ENCODE assay signal across 10 cellular contexts in the genomic region with DNA sequence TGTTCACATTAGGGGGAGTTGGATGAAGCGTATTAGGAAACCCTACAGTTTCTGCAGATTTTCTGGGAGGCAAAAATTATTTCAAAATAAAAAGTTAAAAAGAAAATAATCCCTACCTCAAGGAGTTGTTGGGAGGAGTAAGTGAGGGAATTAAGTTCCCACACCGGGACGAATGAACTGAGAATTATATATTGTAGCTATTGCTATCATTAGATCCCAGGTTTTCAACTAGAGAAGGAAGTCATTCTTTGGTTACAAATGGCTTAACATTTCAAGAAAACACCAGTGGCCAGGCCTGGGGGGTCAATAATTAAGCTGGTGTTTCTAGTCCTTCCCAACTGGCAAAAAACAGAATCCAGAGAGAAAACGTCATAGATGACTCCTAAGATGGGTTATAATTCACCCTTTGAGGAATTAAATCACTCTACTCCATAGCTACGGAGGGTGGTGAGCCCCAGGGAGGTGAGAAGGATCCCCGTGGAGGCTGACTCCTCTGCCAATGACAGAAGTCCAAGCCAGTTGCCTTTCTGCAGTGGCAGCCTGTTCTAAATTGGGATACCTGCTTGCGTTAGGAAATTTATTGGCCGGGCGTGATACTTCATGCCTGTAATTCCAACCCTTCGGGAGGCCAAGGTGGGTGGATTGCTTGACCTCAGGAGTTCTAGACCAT. TPM values are rescaled to one million over a fixed set of nuclear protein-coding genes. Genes with fewer than 3 reads are reported as not detected.
DNase-seq lines count a peak whose midpoint lies in the region; ATAC-seq and TF ChIP-seq lines count a peak whose summit lies in the region.
"Had no signal": no experiment of that assay in that cellular context is flagged by ENCODE, and none has a peak within 500 bp of the region (broad histone marks: within the 10 kb centered on the region; RNA-seq: fewer than 3 reads in every experiment).

No MANE protein-coding gene starts in this region.

- H3K36me3 ChIP-seq in breast epithelium (no peaks in the 10 kb centered on the region), right lobe of liver (peaks cover 0 to 30% (median 14%) of the 10 kb centered on the region in 4 donors), vagina (peaks cover 0 to 23% of the 10 kb centered on the region in 2 donors)

- H3K9me3 ChIP-seq in breast epithelium (no peaks in the 10 kb centered on the region), right lobe of liver (no peaks in the 10 kb centered on the region), vagina (no peaks in the 10 kb centered on the region)

- H3K4me1 ChIP-seq in breast epithelium (peaks cover 0 to 4% of the 10 kb centered on the region in 2 donors), right lobe of liver (peaks cover 0 to 13% (median 0%) of the 10 kb centered on the region in 4 donors), vagina (peaks cover 28% of the 10 kb centered on the region)

- TF ChIP-seq POLR2A in breast epithelium (IDR thresholded peaks at IDR 0.05) (no peak), right lobe of liver (IDR thresholded peaks at IDR 0.05) (no peak), vagina (IDR thresholded peaks at IDR 0.05) (no peak)

- peak overlapping the region; percentile 84 to 88 for H3K27ac ChIP-seq in breast epithelium
- peak overlapping the region in 2 of 3 donors; percentile 20 to 65 for H3K27ac ChIP-seq in right lobe of liver
- H3K27ac ChIP-seq in vagina: peak overlapping the region; percentile 69

- TF ChIP-seq CTCF in breast epithelium (IDR thresholded peaks at IDR 0.05): no peak
- TF ChIP-seq CTCF in right lobe of liver (IDR thresholded peaks at IDR 0.05): no peak
- no peak for TF ChIP-seq CTCF in vagina (IDR thresholded peaks at IDR 0.05)

- intact Hi-C loops in Right ventricle myocardium superior (cut with DNase I): no loop called here
- intact Hi-C loops in left cardiac atrium (cut with DNase I): no loop called here
- intact Hi-C loops in breast epithelium (cut with DNase I; ENCODE audit: low total_unique reads): loop anchor here (5.0 kb wide), 1 partner anchor 1619 kb away; no protein-coding TSS in a partner anchor
- intact Hi-C loops in right lobe of liver (cut with DNase I): no loop called here
- intact Hi-C loops in vagina (cut with DNase I): no loop called here
- intact Hi-C loops in left colon (cut with DNase I, micrococcal nuclease): no loop called here

- WGBS in right lobe of liver (ENCODE audit: insufficient coverage, low coverage, low lambda C conversion rate, missing lambda C conversion rate): 45% methylated on average over 10 of the region's 10 CpGs

- H3K4me3 ChIP-seq in breast epithelium (no peak overlapping the region), right lobe of liver (no peak overlapping the region), vagina (no peak overlapping the region)
- H3K4me3 ChIP-seq: lung had no signal

- ATAC-seq in Right ventricle myocardium superior (ENCODE audit: poor library complexity): peak; percentile 28
- ATAC-seq in left cardiac atrium: no peak
- ATAC-seq in right lobe of liver: no peak
- no peak for ATAC-seq in left colon

- H3K27me3 ChIP-seq in breast epithelium (no peaks in the 10 kb centered on the region), right lobe of liver (no peaks in the 10 kb centered on the region), vagina (no peaks in the 10 kb centered on the region)

- DNase-seq in Right ventricle myocardium superior (no peak), left cardiac atrium (no peak), breast epithelium (ENCODE audit: low spot score in 2 of 2) (no peak), right lobe of liver (no peak), vagina (ENCODE audit: extremely low spot score in 2 of 2) (no peak), retina (no peak), medulla oblongata (ENCODE audit: extremely low spot score) (no peak), left colon (no peak)
- DNase-seq: stimulated activated naive CD8-positive, alpha-beta T cell treated with anti-CD3 and anti-CD28 coated beads, Interleukin-15, amount 100 ng/mL, for 72 hours had no signal

RNA-seq across cellular contexts. Expression of a gene that starts 1.2 kb away (rescaled TPM):
- total RNA-seq in Right ventricle myocardium superior: 23.2 TPM
- total RNA-seq in left cardiac atrium: 10 to 100 TPM; 43.2 to 53.7 TPM
- 10 to 100 TPM; 36.3 to 55.1 (median 42.1) TPM for total RNA-seq in breast epithelium
- 10 to 100 TPM; 58.2 to 98.7 (median 72.2) TPM for total RNA-seq in right lobe of liver
- 33.4 TPM for total RNA-seq in vagina
- 10 to 100 TPM; 75.5 to 96.0 TPM for total RNA-seq in left colon

RNA-seq across cellular contexts. Expression of a gene that starts 32.0 kb away (rescaled TPM):
- 4.6 TPM for total RNA-seq in Right ventricle myocardium superior
- 1 to 10 TPM; 3.4 to 6.7 TPM for total RNA-seq in left cardiac atrium
- total RNA-seq in breast epithelium: 1 to 10 TPM; 1.6 to 3.6 (median 2.9) TPM
- 10 to 100 TPM; 16.6 to 26.4 (median 22.8) TPM for total RNA-seq in right lobe of liver
- 13.0 TPM for total RNA-seq in vagina
- total RNA-seq in left colon: 1 to 10 TPM; 9.0 to 9.4 TPM

RNA-seq across cellular contexts. Expression of a gene that starts 52.3 kb away (rescaled TPM):
- total RNA-seq in Right ventricle myocardium superior (54.0 TPM), left cardiac atrium (10 to 100 TPM; 41.8 to 43.0 TPM), breast epithelium (10 to 100 TPM; 33.6 to 74.1 (median 49.6) TPM), right lobe of liver (100 to 1,000 TPM in 1 of 6 experiments, 10 to 100 TPM in 5; 47.3 to 118 (median 54.5) TPM), vagina (53.8 TPM), left colon (10 to 100 TPM; 59.9 to 72.8 TPM)
